ENCODE assay signal across 8 cellular contexts in genomic region chr5:157387683-157388093, GRCh38.
DNase-seq lines count a peak whose midpoint lies in the region; ATAC-seq and TF ChIP-seq lines count a peak whose summit lies in the region.

No MANE protein-coding gene starts in this region.

- H3K36me3 ChIP-seq in CD8-positive, alpha-beta T cell (ENCODE audit: insufficient read depth, low read length): peaks cover 81% of the 10 kb centered on the region
- H3K36me3 ChIP-seq in RWPE2 (ENCODE audit: low read depth) (no peaks in the 10 kb centered on the region), osteoblast (ENCODE audit: insufficient read depth, low read length) (no peaks in the 10 kb centered on the region)

- no peak overlapping the region for H3K4me3 Mint-ChIP-seq in CD8-positive, alpha-beta T cell

- in situ Hi-C loops in GM13977 (cut with MboI; ENCODE audit: low pct_unique_long_range_greater_than_20kb, low sequenced_read_pairs, unreplicated experiment): no loop called here

- H3K27me3 ChIP-seq in CD8-positive, alpha-beta T cell (ENCODE audit: insufficient read depth, low read length): no peaks in the 10 kb centered on the region
- no peaks in the 10 kb centered on the region for H3K27me3 ChIP-seq in RWPE2 (ENCODE audit: insufficient read depth, poor library complexity, severe bottlenecking)
- no peaks in the 10 kb centered on the region for H3K27me3 ChIP-seq in osteoblast (ENCODE audit: insufficient read depth, low read length)

- intact Hi-C loops in CD8-positive, alpha-beta T cell (cut with DNase I, micrococcal nuclease): no loop called here

- H4K20me1 ChIP-seq in osteoblast (ENCODE audit: insufficient read depth, low read length): no peaks in the 10 kb centered on the region

- H2AFZ ChIP-seq in osteoblast (ENCODE audit: low read length): peak overlapping the region; percentile 12

- H3K4me1 ChIP-seq in CD8-positive, alpha-beta T cell (ENCODE audit: insufficient read depth, low read length): no peaks in the 10 kb centered on the region
- H3K4me1 ChIP-seq in RWPE2 (ENCODE audit: insufficient read depth, poor library complexity, severe bottlenecking): peaks cover 47% of the 10 kb centered on the region
- peaks cover 62% of the 10 kb centered on the region for H3K4me1 ChIP-seq in osteoblast (ENCODE audit: insufficient read depth, low read length)

- peaks cover 92% of the 10 kb centered on the region for H3K36me3 Mint-ChIP-seq in CD8-positive, alpha-beta T cell

- no peaks in the 10 kb centered on the region for H3K79me2 ChIP-seq in osteoblast (ENCODE audit: insufficient read depth, low read length)

- no peaks in the 10 kb centered on the region for H3K27me3 Mint-ChIP-seq in CD8-positive, alpha-beta T cell (ENCODE audit: low read depth)

- no peak overlapping the region for H3K4me3 ChIP-seq in CD8-positive, alpha-beta T cell (ENCODE audit: low read depth, low read length)
- H3K4me3 ChIP-seq in RWPE2 (ENCODE audit: severe bottlenecking): no peak overlapping the region
- H3K4me3 ChIP-seq in fibroblast of mammary gland (ENCODE audit: control insufficient read depth, low read depth, low read length): no peak overlapping the region
- H3K4me3 ChIP-seq in osteoblast (ENCODE audit: insufficient read depth, low read length): no peak overlapping the region

- ATAC-seq in CD8-positive, alpha-beta T cell: no peak
- ATAC-seq in RWPE2 (ENCODE audit: low read depth): peak; percentile 27; the same call in 2 of the 3 replicates

- CTCF ChIA-PET in CD8-positive, alpha-beta T cell (lab: Charles Lee): interaction anchor here (0.9 kb wide), 1 partner anchor 10 kb away, joined by 3 read pairs; no protein-coding TSS in a partner anchor

- POLR2A ChIA-PET in CD8-positive, alpha-beta T cell (lab: Charles Lee): no interaction called here

- peak overlapping the region; percentile 34 for H3K4me2 ChIP-seq in osteoblast (ENCODE audit: insufficient read depth, low read length)

- no peaks in the 10 kb centered on the region for H3K9me3 Mint-ChIP-seq in CD8-positive, alpha-beta T cell

- H3K27ac ChIP-seq in CD8-positive, alpha-beta T cell (ENCODE audit: low read depth, low read length): no peak overlapping the region
- H3K27ac ChIP-seq in RWPE2 (ENCODE audit: poor library complexity, severe bottlenecking) (peak overlapping the region; percentile 92), osteoblast (ENCODE audit: low read depth, low read length) (peak overlapping the region; percentile 90)

- TF ChIP-seq CTCF in CD8-positive, alpha-beta T cell (IDR thresholded peaks at IDR 0.05): no peak
- TF ChIP-seq CTCF in RWPE2 (IDR thresholded peaks at IDR 0.05; ENCODE audit: poor library complexity, severe bottlenecking) (no peak), fibroblast of mammary gland (conservative IDR thresholded peaks at IDR 0.05; ENCODE audit: control insufficient read depth, insufficient read depth, low read depth, low read length) (no peak), osteoblast (IDR thresholded peaks at IDR 0.05; ENCODE audit: extremely low read depth, low read depth, low read length) (no peak), GM13977 (IDR thresholded peaks at IDR 0.05; ENCODE audit: extremely low read depth, insufficient read depth, missing control alignments) (no peak)

- H3K27ac Mint-ChIP-seq in CD8-positive, alpha-beta T cell: peak overlapping the region; percentile 69

- H3K4me1 Mint-ChIP-seq in CD8-positive, alpha-beta T cell (ENCODE audit: low read depth): peaks cover 9% of the 10 kb centered on the region

- no peaks in the 10 kb centered on the region for H3K9me3 ChIP-seq in CD8-positive, alpha-beta T cell (ENCODE audit: low read length)
- H3K9me3 ChIP-seq in RWPE2 (ENCODE audit: severe bottlenecking): no peaks in the 10 kb centered on the region
- H3K9me3 ChIP-seq in osteoblast (ENCODE audit: low read depth, low read length): no peaks in the 10 kb centered on the region

- DNase-seq in CD8-positive, alpha-beta T cell: no peak
- DNase-seq in RWPE2 (ENCODE audit: low spot score) (no peak), fibroblast of mammary gland (ENCODE audit: low read depth) (peak; percentile 96), osteoblast (ENCODE audit: insufficient read length, low spot score, missing footprints) (peak; percentile 95), SK-N-DZ (ENCODE audit: low spot score) (no peak), GM13977 (ENCODE audit: low spot score) (no peak)
- DNase-seq in activated CD4-positive, CD25-positive, alpha-beta regulatory T cell treated with anti-CD3 and anti-CD28 coated beads, Interleukin-2, amount 50 U/mL, for 72 hours: no peak
- DNase-seq in activated effector memory CD4-positive, alpha-beta T cell treated with Interleukin-2 at 50 U/mL for 16 hours: no peak

Comparison
In these comparisons a context has a peak if more than half of its experiments do, and no peak if none do; other contexts are left out.
1. DNase-seq: peak in fibroblast of mammary gland (single experiment) and osteoblast (single experiment); none in CD8-positive, alpha-beta T cell (0 of 7), RWPE2 (single experiment), activated CD4-positive, CD25-positive, alpha-beta regulatory T cell treated with anti-CD3 and anti-CD28 coated beads, Interleukin-2, amount 50 U/mL, for 72 hours (single experiment), activated effector memory CD4-positive, alpha-beta T cell treated with Interleukin-2 at 50 U/mL for 16 hours (single experiment), SK-N-DZ (single experiment) and GM13977 (single experiment).